Comparison of ENCODE assay signal across 8 cellular contexts in genomic region chr11:64224891-64225607, GRCh38. TPM values are rescaled to one million over a fixed set of nuclear protein-coding genes. Genes with fewer than 3 reads are reported as not detected.
A peak's percentile ranks its signal among the peaks of the same experiment; 100 is the strongest.
DNase-seq lines count a peak whose midpoint lies in the region; ATAC-seq, FAIRE-seq and TF ChIP-seq lines count a peak whose summit lies in the region.

No MANE protein-coding gene starts in this region.

- no peaks in the 10 kb centered on the region for H3K27me3 Mint-ChIP-seq in CD8-positive, alpha-beta memory T cell

- TF ChIP-seq EP300 in H1 (IDR thresholded peaks at IDR 0.05; ENCODE audit: borderline replicate concordance in 1 of 2, low read depth in 2 of 2, low read length in 2 of 2): no peak

- DNase-seq in CD8-positive, alpha-beta memory T cell: peak in 1 of 5 donors; percentile 51
- no peak for DNase-seq in OCI-LY7 (ENCODE audit: low spot score)
- peak in 1 of 2 experiments; percentile 61 for DNase-seq in H1 (ENCODE audit: low read depth in 1 of 2, low spot score in 2 of 2)
- DNase-seq in NCI-H774 (lab: John Stamatoyannopoulos, UW): no peak
- DNase-seq in NOMO-1 treated with DMSO at 0.1 percent for 48 hours (lab: John Stamatoyannopoulos, UW; ENCODE audit: unreplicated experiment): no peak
- no peak for DNase-seq in SW480 (ENCODE audit: low spot score)

- peaks cover 29 to 45% (median 30%) of the 10 kb centered on the region in 3 donors for H3K4me1 Mint-ChIP-seq in CD8-positive, alpha-beta memory T cell

- H2BK120ac ChIP-seq in H1 (replicated peaks; ENCODE audit: low read depth, low read length): no peak overlapping the region

- no peak overlapping the region for H2BK20ac ChIP-seq in H1 (ENCODE audit: low read length)

- H2BK5ac ChIP-seq in H1 (ENCODE audit: low read depth, low read length): peak overlapping the region; percentile 95

- no peaks in the 10 kb centered on the region for H3K9me2 ChIP-seq in OCI-LY7 (ENCODE audit: insufficient read depth, low read length)

- H2BK12ac ChIP-seq in H1 (ENCODE audit: low read depth, low read length): no peak overlapping the region

- H4K5ac ChIP-seq in H1 (ENCODE audit: insufficient read length, low read depth, low read length): no peak overlapping the region

- H4K8ac ChIP-seq in H1 (ENCODE audit: extremely low read depth, insufficient read depth, low read length): no peak overlapping the region

- peak overlapping the region; percentile 90 to 94 (median 92) for H3K4me3 Mint-ChIP-seq in CD8-positive, alpha-beta memory T cell

- H3K4ac ChIP-seq in H1 (replicated peaks; ENCODE audit: insufficient read length, low read depth, low read length): no peak overlapping the region

- CTCF ChIA-PET in CD8-positive, alpha-beta memory T cell (lab: Charles Lee): interaction anchor here (0.7 to 12.0 kb wide), 6 partner anchors 10 to 79 kb away, joined by 3 to 143 read pairs (median 6); partner anchors contain the start of gene FERMT3
- CTCF ChIA-PET in OCI-LY7 (lab: Charles Lee; ENCODE audit: unreplicated experiment): no interaction called here
- CTCF ChIA-PET in H1 (lab: Charles Lee; ENCODE audit: partially characterized antibody): interaction anchor here (0.7 to 6.5 kb wide), 10 partner anchors 8 to 79 kb away, joined by 3 to 64 read pairs (median 6); partner anchors contain the start of genes FERMT3 and PLCB3

- H4K91ac ChIP-seq in H1 (replicated peaks; ENCODE audit: insufficient read length, low read length): no peak overlapping the region

- H3K9ac ChIP-seq in H1 (replicated peaks in 1 of 4; ENCODE audit: extremely low read depth in 1 of 4, low read depth in 3 of 4, low read length in 3 of 4): no peak overlapping the region

- WGBS in H1 (ENCODE audit: extremely low coverage in 1 of 2, insufficient coverage in 1 of 2, insufficient read length in 1 of 2, insufficient replicate concordance in 2 of 2, low coverage in 1 of 2, low lambda C conversion rate in 2 of 2, missing lambda C conversion rate in 1 of 2), 2 experiments: 81% methylated on average over 22 of the region's 22 CpGs; no CpG with 5 or more reads in 1 of the 2 experiments

- no peak overlapping the region for H3K56ac ChIP-seq in H1 (replicated peaks; ENCODE audit: insufficient read length, low read depth, low read length)

- H3K27ac ChIP-seq in CD8-positive, alpha-beta memory T cell (ENCODE audit: low read depth, low read length): peak overlapping the region; percentile 88
- H3K27ac ChIP-seq in OCI-LY7 (ENCODE audit: low read depth, low read length, poor library complexity, severe bottlenecking): peak overlapping the region; percentile 77
- H3K27ac ChIP-seq in H1 (ENCODE audit: low read depth, low read length): no peak overlapping the region
- H3K27ac ChIP-seq in neutrophil: peak overlapping the region; percentile 85

- H3K4me3 ChIP-seq in CD8-positive, alpha-beta memory T cell (ENCODE audit: low read length): peak overlapping the region; percentile 90
- H3K4me3 ChIP-seq in OCI-LY7 (ENCODE audit: low read depth, low read length, poor library complexity, severe bottlenecking) (peak overlapping the region; percentile 83), H1 (ENCODE audit: extremely low read depth in 1 of 4, insufficient read depth in 2 of 4, low read depth in 3 of 4, low read length in 4 of 4) (peak overlapping the region; percentile 63 to 90 (median 84)), neutrophil (ENCODE audit: low read depth in 1 of 2, low read length in 1 of 2) (peak overlapping the region; percentile 75 to 84)

- H3K36me3 Mint-ChIP-seq in CD8-positive, alpha-beta memory T cell: peaks cover 0 to 29% (median 0%) of the 10 kb centered on the region in 3 donors

- H2BK15ac ChIP-seq in H1 (ENCODE audit: low read length): peak overlapping the region; percentile 92; the same call in 1 of the 2 replicates

- no peaks in the 10 kb centered on the region for H3K79me1 ChIP-seq in H1 (ENCODE audit: low read depth, low read length)

- H4K20me1 ChIP-seq in OCI-LY7 (ENCODE audit: insufficient read depth, low read length) (no peaks in the 10 kb centered on the region), H1 (replicated peaks in 1 of 2; ENCODE audit: control insufficient read depth in 1 of 2, insufficient read depth in 2 of 2, low read length in 2 of 2) (peaks cover under 1 to 9% of the 10 kb centered on the region in 2 experiments)

- H3K23ac ChIP-seq in H1 (ENCODE audit: insufficient read length): no peak overlapping the region

- H3K79me2 ChIP-seq in OCI-LY7 (ENCODE audit: insufficient read depth, low read depth, low read length): peaks cover 8% of the 10 kb centered on the region; the same call in 1 of the 2 replicates
- no peaks in the 10 kb centered on the region for H3K79me2 ChIP-seq in H1 (ENCODE audit: control insufficient read depth in 1 of 2, insufficient read depth in 2 of 2, low read length in 2 of 2)

- no peaks in the 10 kb centered on the region for H3K27me3 ChIP-seq in CD8-positive, alpha-beta memory T cell (ENCODE audit: insufficient read depth, low read length, poor library complexity, severe bottlenecking)
- H3K27me3 ChIP-seq in H1 (replicated peaks in 1 of 4; ENCODE audit: control insufficient read depth in 3 of 4, extremely low read depth in 1 of 4, insufficient read depth in 3 of 4, low read length in 3 of 4) (no peaks in the 10 kb centered on the region), neutrophil (no peaks in the 10 kb centered on the region)

- no peak for TF ChIP-seq POLR2A in H1 (IDR thresholded peaks at IDR 0.05; ENCODE audit: control extremely low read depth in 1 of 2, low read depth in 2 of 2, low read length in 2 of 2)

- peaks cover 10% of the 10 kb centered on the region; the same call in 1 of the 2 replicates for H3K23me2 ChIP-seq in H1 (ENCODE audit: low read depth, low read length)

- H2AK5ac ChIP-seq in H1 (ENCODE audit: low read depth, low read length): no peak overlapping the region

- H3K9me3 Mint-ChIP-seq in CD8-positive, alpha-beta memory T cell: no peaks in the 10 kb centered on the region

- H3K27ac Mint-ChIP-seq in CD8-positive, alpha-beta memory T cell: peak overlapping the region; percentile 63 to 96 (median 91)

- peaks cover 16% of the 10 kb centered on the region for H3K36me3 ChIP-seq in CD8-positive, alpha-beta memory T cell (ENCODE audit: insufficient read depth, low read length)
- H3K36me3 ChIP-seq in OCI-LY7 (ENCODE audit: insufficient read depth, low read length) (peaks cover 40% of the 10 kb centered on the region), H1 (ENCODE audit: control insufficient read depth in 2 of 4, insufficient read depth in 4 of 4, low read length in 3 of 4) (peaks cover 0 to 9% (median 5%) of the 10 kb centered on the region in 4 experiments; a peak in 4 of 8 replicates), neutrophil (peaks cover 46% of the 10 kb centered on the region)

- intact Hi-C loops in OCI-LY7 (cut with micrococcal nuclease; ENCODE audit: unreplicated experiment): no loop called here

- TF ChIP-seq CTCF in OCI-LY7 (conservative IDR thresholded peaks at IDR 0.05; ENCODE audit: low read length): no peak
- TF ChIP-seq CTCF in H1 (IDR thresholded peaks at IDR 0.05; ENCODE audit: control extremely low read depth in 1 of 3, insufficient read depth in 1 of 3, low read depth in 1 of 3, low read length in 3 of 3): no peak
- TF ChIP-seq CTCF in neutrophil (IDR thresholded peaks at IDR 0.05): no peak

- no peak for FAIRE-seq in H1 (lab: Jason Lieb, UNC)

- no peak for TF ChIP-seq RAD21 in H1 (IDR thresholded peaks at IDR 0.05 in 1 of 2, conservative IDR thresholded peaks at IDR 0.05 in 1 of 2; ENCODE audit: low read depth in 2 of 2, low read length in 2 of 2)

- H3K4me2 ChIP-seq in OCI-LY7 (ENCODE audit: low read length) (peak overlapping the region; percentile 99), H1 (ENCODE audit: insufficient read depth in 1 of 2, low read depth in 2 of 2, low read length in 2 of 2) (peak overlapping the region; percentile 72 to 93)

- no peak for ATAC-seq in GM19455 (IDR thresholded peaks at IDR 0.05; ENCODE audit: unreplicated experiment)

- peaks cover 33% of the 10 kb centered on the region for H3K4me1 ChIP-seq in CD8-positive, alpha-beta memory T cell (ENCODE audit: insufficient read depth, low read length)
- peaks cover 30% of the 10 kb centered on the region for H3K4me1 ChIP-seq in OCI-LY7 (ENCODE audit: insufficient read depth, low read length, poor library complexity, severe bottlenecking)
- peaks cover 0 to 23% (median 14%) of the 10 kb centered on the region in 4 experiments; a peak in 6 of 7 replicates for H3K4me1 ChIP-seq in H1 (replicated peaks in 1 of 4; ENCODE audit: control insufficient read depth in 3 of 4, insufficient read depth in 4 of 4, low read length in 3 of 4)
- H3K4me1 ChIP-seq in neutrophil (ENCODE audit: control insufficient read depth in 1 of 2, insufficient read depth in 1 of 2, low read depth in 1 of 2, low read length in 1 of 2): peaks cover 35 to 38% of the 10 kb centered on the region in 2 experiments

- peak overlapping the region; percentile 96; the same call in 1 of the 2 replicates for H3K18ac ChIP-seq in H1 (ENCODE audit: extremely low read depth, low read length)

- BruUV-seq in OCI-LY7 (replicated peaks; lab: Mats Ljungman, UMichigan): no TSS peak

- no peak overlapping the region for H3K14ac ChIP-seq in H1 (ENCODE audit: insufficient read length)

- no peaks in the 10 kb centered on the region for H3K9me3 ChIP-seq in CD8-positive, alpha-beta memory T cell (ENCODE audit: low read length)
- H3K9me3 ChIP-seq in OCI-LY7 (ENCODE audit: low read length) (no peaks in the 10 kb centered on the region), H1 (ENCODE audit: insufficient read depth in 2 of 2, low read depth in 1 of 2, low read length in 1 of 2) (no peaks in the 10 kb centered on the region), neutrophil (no peaks in the 10 kb centered on the region)

- H2AFZ ChIP-seq in OCI-LY7 (ENCODE audit: low read length): no peak overlapping the region
- H2AFZ ChIP-seq in H1 (ENCODE audit: low read length): no peak overlapping the region

- POLR2A ChIA-PET in CD8-positive, alpha-beta memory T cell (lab: Charles Lee): interaction anchor here (0.6 to 6.2 kb wide), 6 partner anchors 15 to 79 kb away, joined by 3 to 69 read pairs (median 8); partner anchors contain the start of genes FERMT3, FKBP2, PPP1R14B and STIP1
- POLR2A ChIA-PET in OCI-LY7 (lab: Charles Lee): interaction anchor here (0.6 to 4.4 kb wide), 5 partner anchors 10 to 59 kb away, joined by 3 to 29 read pairs (median 5); partner anchors contain the start of gene FERMT3
- POLR2A ChIA-PET in H1 (lab: Charles Lee; ENCODE audit: partially characterized antibody): interaction anchor here (0.8 to 14.1 kb wide), 11 partner anchors 12 to 92 kb away, joined by 3 to 253 read pairs (median 9); partner anchors contain the start of genes FERMT3, FKBP2, PLCB3 and PPP1R14B

RNA-seq across cellular contexts. Expression of gene TRPT1, which starts 0.9 kb away (rescaled TPM):
- 10 to 100 TPM; 28.3 to 31.5 TPM for total RNA-seq in CD8-positive, alpha-beta memory T cell
- 47.6 TPM for polyA plus RNA-seq in CD8-positive, alpha-beta memory T cell
- 35.7 and 49.0 TPM in 2 replicates for total RNA-seq in OCI-LY7 (2014; rRNA removed; shearing (Covaris generic))
- total RNA-seq in OCI-LY7 (2022): 40.1 and 40.6 TPM in 2 replicates
- 34.5 and 39.7 TPM in 2 replicates for total RNA-seq in H1 (2021; fragmentation: NEBNext Ultra II Directional; extraction: Animal tissue kit (Norgen Biotek cat#: 25700))
- polyA plus RNA-seq in H1 (2011; rRNA removed): 74.6 and 102 TPM in 2 replicates
- 65.6 TPM for polyA plus RNA-seq in H1 (2011; cell fraction: cytosol; rRNA removed)
- 135 TPM for polyA plus RNA-seq in H1 (2011; cell fraction: nucleus; rRNA removed)
- polyA plus RNA-seq in H1 (2012, experiment 1 of 2): 36.0 to 51.1 TPM (median 49.9 TPM) in 4 replicates
- 67.7 TPM for polyA plus RNA-seq in H1 (2012, experiment 2 of 2)
- polyA plus RNA-seq in H1 (2013, experiment 1 of 2): 66.7 TPM
- polyA plus RNA-seq in H1 (2013, experiment 2 of 2): 64.4 TPM
- 21.2 and 24.8 TPM in 2 replicates for polyA minus RNA-seq in H1 (2011; rRNA and poly(A)+ RNA removed)
- polyA minus RNA-seq in H1 (2011; cell fraction: cytosol; rRNA and poly(A)+ RNA removed): 19.4 TPM
- polyA minus RNA-seq in H1 (2011; cell fraction: nucleus; rRNA and poly(A)+ RNA removed): 29.0 TPM

RNA-seq across cellular contexts. Expression of gene NUDT22, which starts 1.0 kb away (rescaled TPM):
- total RNA-seq in CD8-positive, alpha-beta memory T cell: 10 to 100 TPM; 75.3 to 78.6 TPM
- 51.6 TPM for polyA plus RNA-seq in CD8-positive, alpha-beta memory T cell
- total RNA-seq in OCI-LY7 (2014; rRNA removed; shearing (Covaris generic)): 54.6 and 81.4 TPM in 2 replicates
- 98.4 and 100 TPM in 2 replicates for total RNA-seq in OCI-LY7 (2022)
- total RNA-seq in H1 (2021; fragmentation: NEBNext Ultra II Directional; extraction: Animal tissue kit (Norgen Biotek cat#: 25700)): 43.4 and 51.5 TPM in 2 replicates
- 69.0 and 97.1 TPM in 2 replicates for polyA plus RNA-seq in H1 (2011; rRNA removed)
- polyA plus RNA-seq in H1 (2011; cell fraction: cytosol; rRNA removed): 58.7 TPM
- 91.2 TPM for polyA plus RNA-seq in H1 (2011; cell fraction: nucleus; rRNA removed)
- 28.1 to 49.3 TPM (median 43.2 TPM) in 4 replicates for polyA plus RNA-seq in H1 (2012, experiment 1 of 2)
- polyA plus RNA-seq in H1 (2012, experiment 2 of 2): 35.6 TPM
- 83.6 TPM for polyA plus RNA-seq in H1 (2013, experiment 1 of 2)
- polyA plus RNA-seq in H1 (2013, experiment 2 of 2): 79.8 TPM
- 14.0 and 18.0 TPM in 2 replicates for polyA minus RNA-seq in H1 (2011; rRNA and poly(A)+ RNA removed)
- 31.9 TPM for polyA minus RNA-seq in H1 (2011; cell fraction: cytosol; rRNA and poly(A)+ RNA removed)
- polyA minus RNA-seq in H1 (2011; cell fraction: nucleus; rRNA and poly(A)+ RNA removed): 26.1 TPM

RNA-seq across cellular contexts. Expression of gene DNAJC4, which starts 5.3 kb away (rescaled TPM):
- 10 to 100 TPM; 25.5 to 26.4 TPM for total RNA-seq in CD8-positive, alpha-beta memory T cell
- polyA plus RNA-seq in CD8-positive, alpha-beta memory T cell: 28.7 TPM
- total RNA-seq in OCI-LY7 (2014; rRNA removed; shearing (Covaris generic)): 14.1 and 19.2 TPM in 2 replicates
- 42.4 and 56.0 TPM in 2 replicates for total RNA-seq in OCI-LY7 (2022)
- total RNA-seq in H1 (2021; fragmentation: NEBNext Ultra II Directional; extraction: Animal tissue kit (Norgen Biotek cat#: 25700)): 14.6 and 17.8 TPM in 2 replicates
- 31.0 and 34.0 TPM in 2 replicates for polyA plus RNA-seq in H1 (2011; rRNA removed)
- 25.0 TPM for polyA plus RNA-seq in H1 (2011; cell fraction: cytosol; rRNA removed)
- polyA plus RNA-seq in H1 (2011; cell fraction: nucleus; rRNA removed): 66.8 TPM
- polyA plus RNA-seq in H1 (2012, experiment 1 of 2): 25.2 to 30.5 TPM (median 27.3 TPM) in 4 replicates
- polyA plus RNA-seq in H1 (2012, experiment 2 of 2): 22.9 TPM
- 25.9 TPM for polyA plus RNA-seq in H1 (2013, experiment 1 of 2)
- 23.8 TPM for polyA plus RNA-seq in H1 (2013, experiment 2 of 2)
- polyA minus RNA-seq in H1 (2011; rRNA and poly(A)+ RNA removed): 8.7 and 13.7 TPM in 2 replicates
- polyA minus RNA-seq in H1 (2011; cell fraction: cytosol; rRNA and poly(A)+ RNA removed): 10.3 TPM
- 7.9 TPM for polyA minus RNA-seq in H1 (2011; cell fraction: nucleus; rRNA and poly(A)+ RNA removed)

RNA-seq across cellular contexts. Expression of gene VEGFB, which starts 9.3 kb away (rescaled TPM):
- total RNA-seq in CD8-positive, alpha-beta memory T cell: 10 to 100 TPM; 71.9 to 77.0 TPM
- 19.0 TPM for polyA plus RNA-seq in CD8-positive, alpha-beta memory T cell
- total RNA-seq in OCI-LY7 (2014; rRNA removed; shearing (Covaris generic)): 35.3 and 46.3 TPM in 2 replicates
- total RNA-seq in OCI-LY7 (2022): 59.6 and 60.8 TPM in 2 replicates
- total RNA-seq in H1 (2021; fragmentation: NEBNext Ultra II Directional; extraction: Animal tissue kit (Norgen Biotek cat#: 25700)): 46.1 and 49.6 TPM in 2 replicates
- polyA plus RNA-seq in H1 (2011; rRNA removed): 9.3 and 11.4 TPM in 2 replicates
- polyA plus RNA-seq in H1 (2011; cell fraction: cytosol; rRNA removed): 8.7 TPM
- 14.7 TPM for polyA plus RNA-seq in H1 (2011; cell fraction: nucleus; rRNA removed)
- polyA plus RNA-seq in H1 (2012, experiment 1 of 2): 43.8 to 51.1 TPM (median 49.1 TPM) in 4 replicates
- polyA plus RNA-seq in H1 (2012, experiment 2 of 2): 70.8 TPM
- polyA plus RNA-seq in H1 (2013, experiment 1 of 2): 32.6 TPM
- 31.8 TPM for polyA plus RNA-seq in H1 (2013, experiment 2 of 2)
- polyA minus RNA-seq in H1 (2011; rRNA and poly(A)+ RNA removed): 2.2 and 6.1 TPM in 2 replicates
- polyA minus RNA-seq in H1 (2011; cell fraction: cytosol; rRNA and poly(A)+ RNA removed): 9.4 TPM
- polyA minus RNA-seq in H1 (2011; cell fraction: nucleus; rRNA and poly(A)+ RNA removed): 6.5 TPM

RNA-seq across cellular contexts. Expression of gene FKBP2, which starts 15.8 kb away (rescaled TPM):
- 10 to 100 TPM; 27.9 to 28.4 TPM for total RNA-seq in CD8-positive, alpha-beta memory T cell
- polyA plus RNA-seq in CD8-positive, alpha-beta memory T cell: 124 TPM
- 57.3 and 70.6 TPM in 2 replicates for total RNA-seq in OCI-LY7 (2014; rRNA removed; shearing (Covaris generic))
- total RNA-seq in OCI-LY7 (2022): 39.7 and 45.5 TPM in 2 replicates
- total RNA-seq in H1 (2021; fragmentation: NEBNext Ultra II Directional; extraction: Animal tissue kit (Norgen Biotek cat#: 25700)): 41.7 and 43.2 TPM in 2 replicates
- 52.5 and 67.3 TPM in 2 replicates for polyA plus RNA-seq in H1 (2011; rRNA removed)
- 68.9 TPM for polyA plus RNA-seq in H1 (2011; cell fraction: cytosol; rRNA removed)
- 41.9 TPM for polyA plus RNA-seq in H1 (2011; cell fraction: nucleus; rRNA removed)
- 82.9 to 116 TPM (median 94.9 TPM) in 4 replicates for polyA plus RNA-seq in H1 (2012, experiment 1 of 2)
- 63.5 TPM for polyA plus RNA-seq in H1 (2012, experiment 2 of 2)
- 59.3 TPM for polyA plus RNA-seq in H1 (2013, experiment 1 of 2)
- polyA plus RNA-seq in H1 (2013, experiment 2 of 2): 69.6 TPM
- polyA minus RNA-seq in H1 (2011; rRNA and poly(A)+ RNA removed): 10.7 and 10.8 TPM in 2 replicates
- polyA minus RNA-seq in H1 (2011; cell fraction: cytosol; rRNA and poly(A)+ RNA removed): 26.5 TPM
- polyA minus RNA-seq in H1 (2011; cell fraction: nucleus; rRNA and poly(A)+ RNA removed): 14.5 TPM
